Comparison of ENCODE assay signal across 8 cellular contexts in the genomic region with DNA sequence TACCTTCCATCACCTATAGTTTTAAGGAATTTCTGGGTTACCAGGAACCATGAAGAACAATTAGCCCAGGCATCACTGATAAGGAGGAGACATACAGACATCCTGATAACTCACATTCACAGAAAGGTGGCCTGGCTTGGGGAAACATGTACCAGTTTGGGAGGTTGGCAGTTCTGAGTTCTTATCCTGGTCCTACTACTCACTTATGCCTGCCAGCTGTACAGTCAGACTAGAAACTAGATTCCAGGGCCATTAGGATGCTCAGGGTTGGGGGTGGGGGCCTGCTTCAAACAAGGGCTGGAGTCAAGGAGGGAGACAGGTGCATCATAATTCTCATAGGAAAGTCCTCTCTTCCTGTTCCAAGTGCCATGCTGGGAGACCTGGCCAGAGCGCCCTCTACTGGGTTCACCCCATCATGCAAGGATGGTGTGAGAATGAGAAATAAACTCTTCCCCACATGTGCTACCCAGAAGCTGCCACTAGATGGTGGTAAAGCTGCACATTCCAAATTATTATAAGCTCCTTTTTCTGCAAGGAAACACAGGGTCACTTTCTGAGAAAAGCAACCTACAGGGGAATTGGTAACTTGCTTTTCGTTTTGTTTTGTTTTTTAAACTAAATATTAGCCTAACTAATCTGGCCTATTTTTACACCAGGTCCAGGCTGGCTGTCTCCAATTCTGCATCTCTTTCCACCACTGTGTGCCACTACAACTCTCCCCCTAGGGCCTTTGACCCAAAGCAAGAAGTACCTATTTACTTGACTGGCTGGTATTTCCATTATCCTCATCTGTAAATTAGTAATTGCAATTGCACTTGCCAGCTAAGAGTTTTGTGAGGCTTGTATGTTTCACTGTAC. TPM values are rescaled to one million over a fixed set of nuclear protein-coding genes. Genes with fewer than 3 reads are reported as not detected.
DNase-seq lines count a peak whose midpoint lies in the region; ATAC-seq and TF ChIP-seq lines count a peak whose summit lies in the region.

No MANE protein-coding gene starts in this region.

- H3K4me3 ChIP-seq in OCI-LY1 (ENCODE audit: low read depth, low read length, poor library complexity, severe bottlenecking) (no peak overlapping the region), fibroblast of mammary gland (ENCODE audit: control insufficient read depth, low read depth, low read length) (no peak overlapping the region), uterus (no peak overlapping the region)

- peaks cover 3% of the 10 kb centered on the region for H3K9me3 Mint-ChIP-seq in neural crest cell

- H3F3A ChIP-seq in OCI-LY1 (ENCODE audit: insufficient read depth, low read length) = no peaks in the 10 kb centered on the region

- H3K27me3 ChIP-seq in OCI-LY1 (ENCODE audit: insufficient read depth, low read length) = no peaks in the 10 kb centered on the region
- no peaks in the 10 kb centered on the region for H3K27me3 ChIP-seq in uterus

- TF ChIP-seq POLR2A in uterus (IDR thresholded peaks at IDR 0.05) = no peak

- no peaks in the 10 kb centered on the region for H3K4me1 Mint-ChIP-seq in neural crest cell

- no peak overlapping the region for H2AFZ ChIP-seq in OCI-LY1 (ENCODE audit: low read length)

- H3K27me3 Mint-ChIP-seq in neural crest cell (ENCODE audit: low read depth) = peaks cover 59% of the 10 kb centered on the region

- no peak overlapping the region for H3K9ac ChIP-seq in OCI-LY1 (ENCODE audit: low read length)

- H3K4me1 ChIP-seq in OCI-LY1 (ENCODE audit: insufficient read depth, low read length, severe bottlenecking) (peaks cover 5% of the 10 kb centered on the region), uterus (no peaks in the 10 kb centered on the region)

- H3K36me3 Mint-ChIP-seq in neural crest cell (ENCODE audit: low read depth) = no peaks in the 10 kb centered on the region

- no peaks in the 10 kb centered on the region for H3K79me2 ChIP-seq in OCI-LY1 (ENCODE audit: insufficient read depth, low read length)

- no peak overlapping the region for H3K4me3 Mint-ChIP-seq in neural crest cell

- H3K36me3 ChIP-seq in OCI-LY1 (ENCODE audit: insufficient read depth, low read length) (peaks cover 17% of the 10 kb centered on the region), uterus (no peaks in the 10 kb centered on the region)

- peak; percentile 100 for TF ChIP-seq CTCF in OCI-LY1 (IDR thresholded peaks at IDR 0.05; ENCODE audit: low read length)
- TF ChIP-seq CTCF in fibroblast of mammary gland (conservative IDR thresholded peaks at IDR 0.05; ENCODE audit: control insufficient read depth, insufficient read depth, low read depth, low read length) = peak; percentile 97
- peak; percentile 88 for TF ChIP-seq CTCF in neural crest cell (conservative IDR thresholded peaks at IDR 0.05)
- TF ChIP-seq CTCF in uterus (IDR thresholded peaks at IDR 0.05) = peak; percentile 25 to 62 (median 48)

- H3K4me2 ChIP-seq in OCI-LY1 (ENCODE audit: low read length) = no peak overlapping the region

- no peaks in the 10 kb centered on the region for H4K20me1 ChIP-seq in OCI-LY1 (ENCODE audit: insufficient read depth, low read length)

- H3K9me2 ChIP-seq in OCI-LY1 (ENCODE audit: low read depth, low read length) = no peaks in the 10 kb centered on the region

- H3K27ac Mint-ChIP-seq in neural crest cell (ENCODE audit: unreplicated experiment) = no peak overlapping the region

- ATAC-seq in HG03039 (IDR thresholded peaks at IDR 0.05; ENCODE audit: unreplicated experiment) = no peak

- intact Hi-C loops in uterus (cut with DNase I; ENCODE audit: low total_unique reads) = no loop called here

- H3K9me3 ChIP-seq in OCI-LY1 (ENCODE audit: low read length) = peaks cover 8% of the 10 kb centered on the region
- H3K9me3 ChIP-seq in uterus = no peaks in the 10 kb centered on the region

- no peak overlapping the region for H3K27ac ChIP-seq in OCI-LY1 (ENCODE audit: low read depth, low read length, poor library complexity, severe bottlenecking)
- no peak overlapping the region for H3K27ac ChIP-seq in uterus

- peak; percentile 62 for DNase-seq in COLO668 (lab: John Stamatoyannopoulos, UW; ENCODE audit: unreplicated experiment)
- DNase-seq in HS-27A (ENCODE audit: low read depth) = peak; percentile 59
- peak; percentile 49 for DNase-seq in activated T-cell treated with anti-CD3 and anti-CD28 coated beads, Interleukin-2, amount 50 U/mL, for 1 hour
- DNase-seq in fibroblast of mammary gland (ENCODE audit: low read depth) = peak; percentile 65
- DNase-seq in neural crest cell (ENCODE audit: low read depth, low spot score) = peak; percentile 50
- no peak for DNase-seq in uterus

RNA-seq across cellular contexts. Expression of gene OAS2, which starts 14.5 kb away (rescaled TPM):
- total RNA-seq in neural crest cell (not detected in 2 replicates), uterus (10 to 100 TPM in 2 of 4 donors, 1 to 10 TPM in 1, under 1 TPM in 1; 0.59 to 18.1 (median 6.1) TPM)

RNA-seq across cellular contexts. Expression of gene OAS3, which starts 54.5 kb away (rescaled TPM):
- total RNA-seq in neural crest cell = 0.48 and 0.54 TPM in 2 replicates
- total RNA-seq in uterus = 10 to 100 TPM in 2 of 4 donors, 1 to 10 TPM in 2; 2.1 to 22.8 (median 8.9) TPM

Comparison
In these comparisons a context has a peak if more than half of its experiments do, and no peak if none do; other contexts are left out.
1. DNase-seq: peak in COLO668 (single experiment), HS-27A (single experiment), activated T-cell treated with anti-CD3 and anti-CD28 coated beads, Interleukin-2, amount 50 U/mL, for 1 hour (single experiment), fibroblast of mammary gland (single experiment) and neural crest cell (single experiment); none in uterus (0 of 2).
2. CTCF ChIP-seq: peak in every context shown above with its lines; median percentile 100 in OCI-LY1; 97 in fibroblast of mammary gland; 88 in neural crest cell; 48 in uterus.